Comparison of ENCODE assay signal across 33 cellular contexts in genomic region chr1:180802849-180803248, GRCh38.
"Had no signal": no experiment of that assay in that cellular context is flagged by ENCODE, and none has a peak within 500 bp of the region (broad histone marks: within the 10 kb centered on the region; RNA-seq: fewer than 3 reads in every experiment).

No MANE protein-coding gene starts in this region.

- H3K4me3 ChIP-seq: MG63 had no signal

- DNase-seq: Karpas-422, Kasumi-1, MG63, MM.1S, MV-4-11, NCI-H1048, NCI-H1092, NCI-H1092 treated with DMSO at 0.1 percent for 48 hours, NCI-H1105, NCI-H1105 treated with DMSO at 0.1 percent for 48 hours, NCI-H1417, NCI-H1417 treated with DMSO at 0.1 percent for 48 hours, NCI-H1436, NCI-H1436 treated with DMSO at 0.1 percent for 48 hours, NCI-H146, NCI-H1694, NCI-H1694 treated with DMSO at 0.1 percent for 48 hours, NCI-H187, NCI-H187 treated with DMSO at 0.1 percent for 48 hours, NCI-H1930, NCI-H2029, NCI-H2029 treated with DMSO at 0.1 percent for 48 hours, NCI-H2081, NCI-H2081 treated with DMSO at 0.1 percent for 48 hours, NCI-H2107, NCI-H2171, NCI-H2227 treated with DMSO at 0.1 percent for 48 hours, NCI-H226, NCI-H345, NCI-H446, NCI-H446 treated with DMSO at 0.1 percent for 48 hours, NCI-H510A, NCI-H510A treated with DMSO at 0.1 percent for 48 hours had no signal

- H3K27me3 ChIP-seq: MG63 had no signal

- H3K36me3 ChIP-seq: MG63 had no signal

- H3K9me3 ChIP-seq: MG63 had no signal
